In the genomic region with DNA sequence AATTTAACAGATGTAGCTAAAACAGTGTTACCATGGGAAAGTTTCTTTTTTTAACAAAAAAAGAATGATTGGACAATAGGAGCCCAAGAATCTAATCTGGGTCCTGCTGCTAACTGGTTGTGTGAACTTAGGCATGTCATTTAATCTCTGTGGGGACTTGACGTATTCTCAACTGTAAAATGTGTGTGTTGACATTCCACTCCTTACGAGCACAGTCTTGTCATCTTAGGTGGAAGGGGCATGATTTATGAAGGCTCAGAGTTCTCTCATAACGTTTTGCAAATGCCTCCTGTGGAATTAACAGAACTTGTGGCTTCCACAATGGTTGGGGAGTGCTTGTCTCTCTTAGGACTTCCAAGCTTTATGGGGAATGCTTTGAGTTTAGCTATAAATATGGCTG, we compare ENCODE assay signal across 23 cellular contexts.
DNase-seq lines count a peak whose midpoint lies in the region; ATAC-seq and TF ChIP-seq lines count a peak whose summit lies in the region.
"Had no signal": no experiment of that assay in that cellular context is flagged by ENCODE, and none has a peak within 500 bp of the region (broad histone marks: within the 10 kb centered on the region; RNA-seq: fewer than 3 reads in every experiment).

No MANE protein-coding gene starts in this region.

- H2BK12ac ChIP-seq in trophoblast cell (ENCODE audit: low read length) = no peak overlapping the region

- ATAC-seq in aorta (ENCODE audit: low FRiP score) (no peak), GM18909 (IDR thresholded peaks at IDR 0.05; ENCODE audit: poor library complexity, unreplicated experiment) (no peak)
- ATAC-seq: A549 had no signal

- intact Hi-C loops in aorta (cut with DNase I) = no loop called here

- no peak overlapping the region for H3K23ac ChIP-seq in trophoblast cell (ENCODE audit: low read length)

- H3K4me3 ChIP-seq in trophoblast cell (ENCODE audit: low read depth, low read length) = no peak overlapping the region
- H3K4me3 ChIP-seq in aorta (ENCODE audit: low read length in 2 of 2) = no peak overlapping the region
- H3K4me3 ChIP-seq: A549; BLaER1 treated with 17β-estradiol and CSF1 and Interleukin-3, amounts not matched to agents 10 nM and 100 nM; GM23248 had no signal

- no peak overlapping the region for H4K12ac ChIP-seq in trophoblast cell (ENCODE audit: low read depth, low read length)

- H3K4ac ChIP-seq in trophoblast cell (ENCODE audit: low read depth, low read length) = no peak overlapping the region

- H4K8ac ChIP-seq in trophoblast cell (ENCODE audit: low read depth, low read length) = no peak overlapping the region

- no CpG with 5 or more reads among the region's 3 CpGs for WGBS in trophoblast cell (ENCODE audit: extremely low coverage, insufficient coverage, insufficient read length)
- WGBS in aorta, 2 donors = 60 to 64% methylated on average over 3 of the region's 3 CpGs

- H2BK5ac ChIP-seq in trophoblast cell (ENCODE audit: low read depth, low read length, poor library complexity) = no peak overlapping the region

- H3K27ac ChIP-seq in trophoblast cell (ENCODE audit: low read depth, low read length) (no peak overlapping the region), aorta (ENCODE audit: low read depth in 1 of 2, low read length in 2 of 2) (no peak overlapping the region)
- H3K27ac ChIP-seq: A549; BLaER1 treated with 17β-estradiol and CSF1 and Interleukin-3, amounts not matched to agents 10 nM and 100 nM; GM23248 had no signal

- no peaks in the 10 kb centered on the region for H3K79me2 ChIP-seq in trophoblast cell (ENCODE audit: control insufficient read depth, insufficient read depth, low read length, poor library complexity)

- H3K27me3 ChIP-seq in trophoblast cell (ENCODE audit: insufficient read depth, low read length) (no peaks in the 10 kb centered on the region), aorta (ENCODE audit: control insufficient read depth in 1 of 2, insufficient read depth in 2 of 2, low read length in 1 of 2) (no peaks in the 10 kb centered on the region)
- H3K27me3 ChIP-seq: BLaER1 treated with 17β-estradiol and CSF1 and Interleukin-3, amounts not matched to agents 10 nM and 100 nM had no signal

- H4K91ac ChIP-seq in trophoblast cell (ENCODE audit: low read depth, low read length) = no peak overlapping the region

- no peak overlapping the region for H2BK120ac ChIP-seq in trophoblast cell (ENCODE audit: insufficient read depth, low read length, poor library complexity)

- H3K9me3 ChIP-seq in trophoblast cell (ENCODE audit: insufficient read depth, low read depth, low read length) (no peaks in the 10 kb centered on the region), aorta (ENCODE audit: control insufficient read depth, low read length) (no peaks in the 10 kb centered on the region)
- H3K9me3 ChIP-seq: A549; BE2C; BLaER1 treated with 17β-estradiol and CSF1 and Interleukin-3, amounts not matched to agents 10 nM and 100 nM had no signal

- no peak overlapping the region for H3K18ac ChIP-seq in trophoblast cell (ENCODE audit: low read length)

- H3K4me1 ChIP-seq in trophoblast cell (ENCODE audit: control insufficient read depth in 1 of 2, insufficient read depth in 2 of 2, low read length in 2 of 2) (no peaks in the 10 kb centered on the region), aorta (ENCODE audit: control insufficient read depth in 1 of 2, insufficient read depth in 2 of 2, low read length in 2 of 2) (no peaks in the 10 kb centered on the region)
- H3K4me1 ChIP-seq: A549; BE2C; BLaER1 treated with 17β-estradiol and CSF1 and Interleukin-3, amounts not matched to agents 10 nM and 100 nM had no signal

- DNase-seq in NCI-H187 treated with DMSO at 0.1 percent for 48 hours (lab: John Stamatoyannopoulos, UW) = peak; percentile 27
- DNase-seq in NCI-H187 (lab: John Stamatoyannopoulos, UW) = no peak
- DNase-seq in HEK293T (ENCODE audit: extremely low spot score) = peak; percentile 59
- peak; percentile 34 for DNase-seq in MV-4-11 (lab: John Stamatoyannopoulos, UW)
- DNase-seq in trophoblast cell = no peak
- DNase-seq in aorta = no peak
- DNase-seq: 8988T; ACHN; AML-193; BE2C; Calu3; CD4-positive, alpha-beta memory T cell; COR-L47; DMS53; DMS79 treated with DMSO at 0.1 percent for 48 hours; GF-D8; GM23248; H7; HCEC 1CT; HFFc6 had no signal

- no peaks in the 10 kb centered on the region for H3K36me3 ChIP-seq in trophoblast cell (ENCODE audit: control insufficient read depth in 1 of 2, insufficient read depth in 2 of 2, low read length in 2 of 2)
- no peaks in the 10 kb centered on the region for H3K36me3 ChIP-seq in aorta (ENCODE audit: control insufficient read depth in 1 of 2, insufficient read depth in 2 of 2, low read length in 1 of 2)
- H3K36me3 ChIP-seq: BE2C; BLaER1 treated with 17β-estradiol and CSF1 and Interleukin-3, amounts not matched to agents 10 nM and 100 nM had no signal

- CTCF ChIA-PET in HEK293T (lab: Yijun Ruan, JAX) = interaction anchor here (1.3 kb wide), 1 partner anchor 13 kb away, joined by 4 read pairs; no protein-coding TSS in a partner anchor

- no peak overlapping the region for H3K14ac ChIP-seq in trophoblast cell (ENCODE audit: low read length)

- no peak overlapping the region for H2AK5ac ChIP-seq in trophoblast cell (ENCODE audit: low read length)

- H3K4me2 ChIP-seq in trophoblast cell (ENCODE audit: low read length) = no peak overlapping the region
- H3K4me2 ChIP-seq: A549; BLaER1 treated with 17β-estradiol and CSF1 and Interleukin-3, amounts not matched to agents 10 nM and 100 nM had no signal

- peak overlapping the region; percentile 58 for H3K9ac ChIP-seq in trophoblast cell (ENCODE audit: low read length)
- H3K9ac ChIP-seq: BLaER1 treated with 17β-estradiol and CSF1 and Interleukin-3, amounts not matched to agents 10 nM and 100 nM; GM23248 had no signal

- no peaks in the 10 kb centered on the region for H3K79me1 ChIP-seq in trophoblast cell (ENCODE audit: low read length)

- POLR2A ChIA-PET in HEK293T (lab: Yijun Ruan, JAX) = no interaction called here

- no peak overlapping the region for H2AFZ ChIP-seq in trophoblast cell (ENCODE audit: insufficient read depth, low read length, poor library complexity)
- H2AFZ ChIP-seq: GM23248 had no signal

TF ChIP-seq in HEK293T, 16 proteins besides CTCF, POLR2A, EP300 and RAD21:
- TF ChIP-seq CTBP1 (IDR thresholded peaks at IDR 0.05; ENCODE audit: borderline replicate concordance) (peak; percentile 82; the same call in 1 of the 2 replicates), BHLHE40 (IDR thresholded peaks at IDR 0.05; ENCODE audit: borderline replicate concordance) (no peak), SP1 (IDR thresholded peaks at IDR 0.05) (no peak), ELF4 (IDR thresholded peaks at IDR 0.05) (no peak)
- TF ChIP-seq, protein P1, sequence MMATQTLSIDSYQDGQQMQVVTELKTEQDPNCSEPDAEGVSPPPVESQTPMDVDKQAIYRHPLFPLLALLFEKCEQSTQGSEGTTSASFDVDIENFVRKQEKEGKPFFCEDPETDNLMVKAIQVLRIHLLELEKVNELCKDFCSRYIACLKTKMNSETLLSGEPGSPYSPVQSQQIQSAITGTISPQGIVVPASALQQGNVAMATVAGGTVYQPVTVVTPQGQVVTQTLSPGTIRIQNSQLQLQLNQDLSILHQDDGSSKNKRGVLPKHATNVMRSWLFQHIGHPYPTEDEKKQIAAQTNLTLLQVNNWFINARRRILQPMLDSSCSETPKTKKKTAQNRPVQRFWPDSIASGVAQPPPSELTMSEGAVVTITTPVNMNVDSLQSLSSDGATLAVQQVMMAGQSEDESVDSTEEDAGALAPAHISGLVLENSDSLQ (IDR thresholded peaks at IDR 0.05) = peak; percentile 97

Comparison
In these comparisons a context has a peak if more than half of its experiments do, and no peak if none do; other contexts are left out.
1. DNase-seq: peak in NCI-H187 treated with DMSO at 0.1 percent for 48 hours (single experiment), HEK293T (single experiment) and MV-4-11 (single experiment); none in NCI-H187 (0 of 2), trophoblast cell (0 of 2) and aorta (0 of 2).